In the genomic region with DNA sequence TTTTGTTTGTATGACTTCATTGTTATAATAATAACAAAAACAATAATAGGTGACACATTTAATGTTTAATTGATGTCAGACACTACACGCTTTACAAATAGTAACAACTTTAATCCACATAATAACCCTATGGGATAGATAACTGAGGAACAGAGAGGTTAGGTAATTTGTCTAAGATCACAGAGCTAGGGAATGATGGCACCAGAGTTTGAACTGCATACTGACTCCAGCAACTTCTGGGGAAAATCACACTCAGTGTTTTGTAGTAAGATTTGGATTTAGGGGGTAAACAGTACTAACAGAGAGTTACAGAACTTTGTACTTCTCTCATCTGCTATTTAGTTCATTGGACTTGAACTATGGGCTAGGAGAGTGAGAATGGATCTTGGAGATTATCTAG, we compare ENCODE assay signal across 2 cellular contexts.
A peak's percentile ranks its signal among the peaks of the same experiment; 100 is the strongest.
TF ChIP-seq lines count a peak whose summit lies in the region.

No MANE protein-coding gene starts in this region.

TF ChIP-seq in HepG2, 621 proteins besides CTCF, POLR2A, EP300 and RAD21:
- TF ChIP-seq ZMYM3 (CRISPR knock-in tag; IDR thresholded peaks at IDR 0.05) (peak; percentile 78), MIER3 (CRISPR knock-in tag; IDR thresholded peaks at IDR 0.05; ENCODE audit: borderline replicate concordance) (no peak), TERF1 (CRISPR knock-in tag; IDR thresholded peaks at IDR 0.05) (no peak), ZBTB21 (CRISPR knock-in tag; IDR thresholded peaks at IDR 0.05) (no peak), TRIM22 (IDR thresholded peaks at IDR 0.05) (no peak), IKZF1 (IDR thresholded peaks at IDR 0.05) (no peak), ZNF646 (CRISPR knock-in tag; IDR thresholded peaks at IDR 0.05) (no peak), ZNF768 (CRISPR knock-in tag; IDR thresholded peaks at IDR 0.05) (peak; percentile 76; the same call in 1 of the 2 replicates), HNF4A (CRISPR knock-in tag; IDR thresholded peaks at IDR 0.05) (0 out of 2 replicates have a peak, but pooled peaks have one; percentile 26)
- TF ChIP-seq, protein P1, sequence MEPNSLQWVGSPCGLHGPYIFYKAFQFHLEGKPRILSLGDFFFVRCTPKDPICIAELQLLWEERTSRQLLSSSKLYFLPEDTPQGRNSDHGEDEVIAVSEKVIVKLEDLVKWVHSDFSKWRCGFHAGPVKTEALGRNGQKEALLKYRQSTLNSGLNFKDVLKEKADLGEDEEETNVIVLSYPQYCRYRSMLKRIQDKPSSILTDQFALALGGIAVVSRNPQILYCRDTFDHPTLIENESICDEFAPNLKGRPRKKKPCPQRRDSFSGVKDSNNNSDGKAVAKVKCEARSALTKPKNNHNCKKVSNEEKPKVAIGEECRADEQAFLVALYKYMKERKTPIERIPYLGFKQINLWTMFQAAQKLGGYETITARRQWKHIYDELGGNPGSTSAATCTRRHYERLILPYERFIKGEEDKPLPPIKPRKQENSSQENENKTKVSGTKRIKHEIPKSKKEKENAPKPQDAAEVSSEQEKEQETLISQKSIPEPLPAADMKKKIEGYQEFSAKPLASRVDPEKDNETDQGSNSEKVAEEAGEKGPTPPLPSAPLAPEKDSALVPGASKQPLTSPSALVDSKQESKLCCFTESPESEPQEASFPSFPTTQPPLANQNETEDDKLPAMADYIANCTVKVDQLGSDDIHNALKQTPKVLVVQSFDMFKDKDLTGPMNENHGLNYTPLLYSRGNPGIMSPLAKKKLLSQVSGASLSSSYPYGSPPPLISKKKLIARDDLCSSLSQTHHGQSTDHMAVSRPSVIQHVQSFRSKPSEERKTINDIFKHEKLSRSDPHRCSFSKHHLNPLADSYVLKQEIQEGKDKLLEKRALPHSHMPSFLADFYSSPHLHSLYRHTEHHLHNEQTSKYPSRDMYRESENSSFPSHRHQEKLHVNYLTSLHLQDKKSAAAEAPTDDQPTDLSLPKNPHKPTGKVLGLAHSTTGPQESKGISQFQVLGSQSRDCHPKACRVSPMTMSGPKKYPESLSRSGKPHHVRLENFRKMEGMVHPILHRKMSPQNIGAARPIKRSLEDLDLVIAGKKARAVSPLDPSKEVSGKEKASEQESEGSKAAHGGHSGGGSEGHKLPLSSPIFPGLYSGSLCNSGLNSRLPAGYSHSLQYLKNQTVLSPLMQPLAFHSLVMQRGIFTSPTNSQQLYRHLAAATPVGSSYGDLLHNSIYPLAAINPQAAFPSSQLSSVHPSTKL (CRISPR knock-in tag; IDR thresholded peaks at IDR 0.05): 0 out of 2 replicates have a peak, but pooled peaks have one; percentile 9

TF ChIP-seq in K562, 482 proteins besides CTCF, POLR2A, EP300 and RAD21 (continued from another document):
- TF ChIP-seq ZNF282 (CRISPR knock-in tag; IDR thresholded peaks at IDR 0.05) (no peak), ZFP36 (IDR thresholded peaks at IDR 0.05; ENCODE audit: low read depth, low read length, partially characterized antibody) (peak; percentile 32), SFPQ (IDR thresholded peaks at IDR 0.05; ENCODE audit: low read depth, low read length) (no peak)
